Comparison of ENCODE assay signal across 8 cellular contexts in the genomic region with DNA sequence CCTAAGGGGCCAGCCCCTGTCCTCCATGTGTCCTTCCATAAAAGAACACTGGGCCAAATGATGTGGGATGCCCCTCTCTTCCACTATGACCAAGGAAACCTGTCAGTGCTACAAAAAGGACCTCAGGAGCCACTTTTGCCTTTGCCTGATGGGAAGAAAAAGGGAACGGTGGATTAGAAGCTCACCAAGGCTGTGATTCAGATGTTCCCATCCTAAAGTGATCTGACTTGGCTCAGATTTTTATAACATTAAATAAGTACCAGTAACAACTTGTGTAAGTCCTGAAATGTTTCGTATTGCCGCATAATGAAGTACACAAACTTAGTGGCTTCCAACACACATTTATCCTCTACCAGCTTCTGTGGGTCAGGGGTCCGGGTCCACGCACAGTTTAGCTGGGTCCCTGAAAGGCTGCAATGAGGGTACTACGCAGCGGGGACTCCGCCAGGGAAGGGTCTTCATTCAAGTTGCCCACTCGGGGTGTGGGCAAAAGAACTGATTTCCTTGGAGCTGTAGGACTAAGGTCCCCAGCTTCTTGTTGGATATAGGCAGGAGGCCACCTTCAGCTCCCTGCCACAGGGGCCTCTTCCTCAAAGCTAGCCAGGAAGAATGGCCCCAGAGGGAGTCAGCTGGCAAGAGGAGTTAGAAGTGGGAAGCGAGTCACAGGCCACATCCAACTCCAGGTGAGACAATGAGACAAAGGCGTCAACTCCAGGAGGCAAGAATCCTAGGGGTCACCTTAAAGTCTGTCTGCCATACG.
DNase-seq lines count a peak whose midpoint lies in the region; ATAC-seq and TF ChIP-seq lines count a peak whose summit lies in the region.

No MANE protein-coding gene starts in this region.

- H3K9me3 Mint-ChIP-seq in CD4-positive, CD25-positive, alpha-beta regulatory T cell: no peaks in the 10 kb centered on the region
- H3K9me3 Mint-ChIP-seq in endodermal cell (peaks cover 19% of the 10 kb centered on the region), neural progenitor cell (peaks cover 10% of the 10 kb centered on the region)

- DNase-seq in CD4-positive, CD25-positive, alpha-beta regulatory T cell: no peak
- DNase-seq in PC-3 (no peak), endodermal cell (no peak), neural progenitor cell (ENCODE audit: low spot score) (no peak), GM10266 (ENCODE audit: extremely low spot score) (no peak), omental fat pad (ENCODE audit: low spot score) (no peak)
- DNase-seq in stimulated activated CD4-positive, alpha-beta T cell treated with anti-CD3 and anti-CD28 coated beads, Interleukin-4, amount 100 ng/mL, for 1 hour: no peak

- H3K36me3 Mint-ChIP-seq in CD4-positive, CD25-positive, alpha-beta regulatory T cell: peaks cover 3% of the 10 kb centered on the region
- H3K36me3 Mint-ChIP-seq in endodermal cell (ENCODE audit: low read depth) (peaks cover 12% of the 10 kb centered on the region), neural progenitor cell (peaks cover 7% of the 10 kb centered on the region)

- BruUV-seq in PC-3 (replicated peaks; lab: Mats Ljungman, UMichigan): no TSS peak

- peaks cover 9% of the 10 kb centered on the region for H3F3A ChIP-seq in PC-3 (ENCODE audit: low read length, unreplicated experiment)
- peaks cover 34% of the 10 kb centered on the region for H3F3A ChIP-seq in neural progenitor cell (ENCODE audit: low read depth)

- H3K36me3 ChIP-seq in CD4-positive, CD25-positive, alpha-beta regulatory T cell (ENCODE audit: control insufficient read depth, insufficient read depth, low read length): no peaks in the 10 kb centered on the region
- H3K36me3 ChIP-seq in PC-3 (ENCODE audit: low read depth, low read length) (no peaks in the 10 kb centered on the region), endodermal cell (ENCODE audit: control insufficient read depth, insufficient read depth, low read length) (no peaks in the 10 kb centered on the region), neural progenitor cell (no peaks in the 10 kb centered on the region)

- no peaks in the 10 kb centered on the region for H3K27me3 Mint-ChIP-seq in CD4-positive, CD25-positive, alpha-beta regulatory T cell
- H3K27me3 Mint-ChIP-seq in endodermal cell (ENCODE audit: insufficient read depth): no peaks in the 10 kb centered on the region
- peaks cover 4% of the 10 kb centered on the region for H3K27me3 Mint-ChIP-seq in neural progenitor cell (ENCODE audit: insufficient read depth, low read depth)

- H3K4me3 Mint-ChIP-seq in CD4-positive, CD25-positive, alpha-beta regulatory T cell: peak overlapping the region in 2 of 4 donors; percentile 17 to 78
- H3K4me3 Mint-ChIP-seq in endodermal cell: no peak overlapping the region
- H3K4me3 Mint-ChIP-seq in neural progenitor cell: no peak overlapping the region

- H3K79me2 ChIP-seq in PC-3 (ENCODE audit: low read length): peaks cover 38% of the 10 kb centered on the region
- H3K79me2 ChIP-seq in neural progenitor cell (ENCODE audit: low read depth): peaks cover 12% of the 10 kb centered on the region

- POLR2A ChIA-PET in PC-3 (lab: Charles Lee; ENCODE audit: unreplicated experiment): no interaction called here

- no peak for ATAC-seq in CD4-positive, CD25-positive, alpha-beta regulatory T cell (ENCODE audit: low read depth in 2 of 2)
- ATAC-seq in PC-3 (no peak), omental fat pad (ENCODE audit: low FRiP score) (no peak), GM18498 (IDR thresholded peaks at IDR 0.05; ENCODE audit: unreplicated experiment) (no peak)

- TF ChIP-seq CTCF in PC-3 (conservative IDR thresholded peaks at IDR 0.05; ENCODE audit: low read depth, low read length): no peak
- TF ChIP-seq CTCF in endodermal cell (conservative IDR thresholded peaks at IDR 0.05): no peak
- no peak for TF ChIP-seq CTCF in neural progenitor cell (IDR thresholded peaks at IDR 0.05)
- no peak for TF ChIP-seq CTCF in GM10266 (IDR thresholded peaks at IDR 0.05; ENCODE audit: control insufficient read depth, insufficient read depth, low read depth, missing control alignments)
- no peak for TF ChIP-seq CTCF in omental fat pad (IDR thresholded peaks at IDR 0.05)

- H3K9me2 ChIP-seq in PC-3 (replicated peaks; ENCODE audit: low read length): no peaks in the 10 kb centered on the region

- H3K9me3 ChIP-seq in CD4-positive, CD25-positive, alpha-beta regulatory T cell (ENCODE audit: control insufficient read depth in 2 of 2, low read length in 2 of 2): no peaks in the 10 kb centered on the region
- no peaks in the 10 kb centered on the region for H3K9me3 ChIP-seq in PC-3 (ENCODE audit: low read length)
- peaks cover 16% of the 10 kb centered on the region for H3K9me3 ChIP-seq in endodermal cell (ENCODE audit: control insufficient read depth, low read length)
- no peaks in the 10 kb centered on the region for H3K9me3 ChIP-seq in neural progenitor cell (ENCODE audit: low read depth)

- peak overlapping the region; percentile 75 for H3K4me3 ChIP-seq in CD4-positive, CD25-positive, alpha-beta regulatory T cell (ENCODE audit: low read depth, low read length)
- H3K4me3 ChIP-seq in PC-3 (ENCODE audit: low read length) (peak overlapping the region; percentile 31; the same call in 1 of the 2 replicates), endodermal cell (ENCODE audit: low read length) (no peak overlapping the region), neural progenitor cell (no peak overlapping the region)

- H3K9ac ChIP-seq in PC-3 (ENCODE audit: low read length): no peak overlapping the region
- H3K9ac ChIP-seq in endodermal cell (ENCODE audit: extremely low read depth, low read length, poor library complexity, severe bottlenecking): no peak overlapping the region
- no peak overlapping the region for H3K9ac ChIP-seq in neural progenitor cell

- WGBS in endodermal cell (ENCODE audit: insufficient coverage in 1 of 2, insufficient read length in 1 of 2), 2 experiments: 96% methylated on average over 9 to 12 of the region's 12 CpGs

- H2AFZ ChIP-seq in PC-3 (ENCODE audit: low read length): no peak overlapping the region
- no peak overlapping the region for H2AFZ ChIP-seq in neural progenitor cell (replicated peaks)

- H3K27ac ChIP-seq in CD4-positive, CD25-positive, alpha-beta regulatory T cell (ENCODE audit: insufficient read depth, low read length, poor library complexity, severe bottlenecking): peak overlapping the region; percentile 87
- H3K27ac ChIP-seq in PC-3 (ENCODE audit: low read length) (peak overlapping the region; percentile 75), endodermal cell (ENCODE audit: low read depth, low read length) (peak overlapping the region; percentile 89), neural progenitor cell (no peak overlapping the region)

- H3K4me2 ChIP-seq in PC-3 (ENCODE audit: low read length) (peak overlapping the region; percentile 80), neural progenitor cell (peak overlapping the region; percentile 43)

- H3K27ac Mint-ChIP-seq in CD4-positive, CD25-positive, alpha-beta regulatory T cell: peak overlapping the region; percentile 88 to 100 (median 97)
- H3K27ac Mint-ChIP-seq in endodermal cell: no peak overlapping the region
- H3K27ac Mint-ChIP-seq in neural progenitor cell: peak overlapping the region; percentile 89

- H4K20me1 ChIP-seq in PC-3 (ENCODE audit: low read length): peaks cover 7% of the 10 kb centered on the region; the same call in 1 of the 2 replicates
- H4K20me1 ChIP-seq in neural progenitor cell (ENCODE audit: low read depth): peaks cover 12% of the 10 kb centered on the region

- intact Hi-C loops in PC-3 (cut with micrococcal nuclease): no loop called here

- no peaks in the 10 kb centered on the region for H3K27me3 ChIP-seq in CD4-positive, CD25-positive, alpha-beta regulatory T cell (ENCODE audit: control insufficient read depth, insufficient read depth, low read length)
- no peaks in the 10 kb centered on the region for H3K27me3 ChIP-seq in PC-3 (ENCODE audit: low read length)
- H3K27me3 ChIP-seq in endodermal cell (ENCODE audit: control insufficient read depth, insufficient read depth, low read length, poor library complexity, severe bottlenecking): no peaks in the 10 kb centered on the region
- H3K27me3 ChIP-seq in neural progenitor cell: no peaks in the 10 kb centered on the region

- H3K4me1 Mint-ChIP-seq in CD4-positive, CD25-positive, alpha-beta regulatory T cell: peaks cover 32 to 87% (median 73%) of the 10 kb centered on the region in 4 donors
- peaks cover 85% of the 10 kb centered on the region for H3K4me1 Mint-ChIP-seq in endodermal cell
- H3K4me1 Mint-ChIP-seq in neural progenitor cell: peaks cover 74% of the 10 kb centered on the region

- H3K4me1 ChIP-seq in CD4-positive, CD25-positive, alpha-beta regulatory T cell (ENCODE audit: control insufficient read depth, insufficient read depth, low read length, poor library complexity, severe bottlenecking): peaks cover 54% of the 10 kb centered on the region
- peaks cover 39% of the 10 kb centered on the region for H3K4me1 ChIP-seq in PC-3 (ENCODE audit: insufficient read depth, low read length)
- peaks cover 29% of the 10 kb centered on the region for H3K4me1 ChIP-seq in endodermal cell (ENCODE audit: control insufficient read depth, insufficient read depth, low read length)
- H3K4me1 ChIP-seq in neural progenitor cell: peaks cover 67% of the 10 kb centered on the region

- CTCF ChIA-PET in PC-3 (lab: Charles Lee): interaction anchor here (0.5 to 0.6 kb wide), 2 partner anchors 13 to 951 kb away, joined by 3 to 5 read pairs; no protein-coding TSS in a partner anchor

Comparison
In these comparisons a context has a peak if more than half of its experiments do, and no peak if none do; other contexts are left out.
1. H3K4me3 ChIP-seq: peak in CD4-positive, CD25-positive, alpha-beta regulatory T cell (single experiment) and PC-3 (single experiment); none in endodermal cell (single experiment) and neural progenitor cell (single experiment).